Comparison of ENCODE assay signal across 26 cellular contexts in the genomic region with DNA sequence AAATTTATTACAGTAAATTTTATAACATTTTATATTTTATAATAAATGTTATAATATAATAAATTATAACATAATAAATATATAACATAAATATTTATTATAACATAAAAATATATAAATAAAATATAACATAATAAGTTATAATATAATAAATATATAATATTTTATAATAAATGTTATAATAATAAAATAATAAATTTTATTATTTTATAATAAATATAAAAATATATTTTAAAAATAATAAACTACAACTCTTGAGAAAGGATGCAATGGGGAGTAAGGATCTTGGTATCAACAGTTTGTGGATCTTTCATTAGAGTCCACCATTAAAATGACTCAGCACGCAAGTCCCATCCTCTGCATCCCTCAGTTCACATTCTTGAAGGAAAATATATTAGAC.
"Had no signal": no experiment of that assay in that cellular context is flagged by ENCODE, and none has a peak within 500 bp of the region (broad histone marks: within the 10 kb centered on the region; RNA-seq: fewer than 3 reads in every experiment).

No MANE protein-coding gene starts in this region.

- H3K27ac ChIP-seq: left lung, lower lobe of right lung, neural progenitor cell, neutrophil, right atrium auricular region, right lobe of liver, stomach, testis, thyroid gland, transverse colon, upper lobe of left lung, vagina had no signal

- FAIRE-seq: keratinocyte had no signal

- H3K4me1 ChIP-seq: left lung, lower lobe of right lung, neural progenitor cell, right atrium auricular region, right lobe of liver, stomach, testis, thyroid gland, transverse colon, upper lobe of left lung, vagina had no signal

- DNase-seq: hippocampal formation; left colon; left lung; lower lobe of right lung; mammary epithelial cell; mesenchymal stem cell; natural killer cell; nephron progenitor cell; occipital lobe; right lobe of liver; stimulated activated CD4-positive, alpha-beta T cell treated with anti-CD3 and anti-CD28 coated beads, Interleukin-12 subunit alpha, Interleukin-12 subunit beta, amount 100 ng/mL, for 4 hours; stimulated activated CD4-positive, alpha-beta T cell treated with anti-CD3 and anti-CD28 coated beads, Interleukin-15, amount 100 ng/mL, for 24 hours; stimulated activated CD4-positive, alpha-beta T cell treated with anti-CD3 and anti-CD28 coated beads, Interleukin-2, amount 100 ng/mL, for 24 hours; stimulated activated CD4-positive, alpha-beta T cell treated with anti-CD3 and anti-CD28 coated beads, Interleukin-4, amount 100 ng/mL, for 1 hour; stimulated activated naive B cell treated with anti-CD40 and anti-IgM and Interleukin-4, amounts not matched to agents 10 μg/mL and 1 μg/mL and 100 μg/mL, for 72 hours; stimulated activated naive CD8-positive, alpha-beta T cell treated with anti-CD3 and anti-CD28 coated beads, Interleukin-15, Interleukin-2, amounts not matched to agents 100 U/mL and 50 U/mL, for 24 hours; stomach; testis; thyroid gland; transverse colon; upper lobe of left lung had no signal

- H3K27me3 ChIP-seq: left lung, neural progenitor cell, neutrophil, right atrium auricular region, right lobe of liver, stomach, testis, thyroid gland, transverse colon, upper lobe of left lung, vagina had no signal

- H3K9me3 ChIP-seq: neutrophil, right lobe of liver, testis, thyroid gland, vagina had no signal

- H3K36me3 ChIP-seq: left lung, lower lobe of right lung, neural progenitor cell, neutrophil, right atrium auricular region, right lobe of liver, stomach, thyroid gland, transverse colon, upper lobe of left lung, vagina had no signal

- H3K4me3 ChIP-seq: left lung, lower lobe of right lung, neural progenitor cell, right atrium auricular region, right lobe of liver, stomach, testis, thyroid gland, transverse colon, upper lobe of left lung, vagina had no signal

- ATAC-seq: left colon; left lung; lower lobe of right lung; natural killer cell; right lobe of liver; stimulated activated naive B cell treated with anti-CD40 and anti-IgM and Interleukin-4, amounts not matched to agents 10 μg/mL and 1 μg/mL and 100 μg/mL, for 72 hours; stimulated activated naive CD8-positive, alpha-beta T cell treated with anti-CD3 and anti-CD28 coated beads, Interleukin-15, Interleukin-2, amounts not matched to agents 100 U/mL and 50 U/mL, for 24 hours had no signal
